10 cellular contexts compared by ENCODE assay signal in genomic region chr3:23829242-23829934, GRCh38. TPM values are rescaled to one million over a fixed set of nuclear protein-coding genes. Genes with fewer than 3 reads are reported as not detected.
DNase-seq lines count a peak whose midpoint lies in the region; ATAC-seq and TF ChIP-seq lines count a peak whose summit lies in the region.
"Had no signal": no experiment of that assay in that cellular context is flagged by ENCODE, and none has a peak within 500 bp of the region (broad histone marks: within the 10 kb centered on the region; RNA-seq: fewer than 3 reads in every experiment).

No MANE protein-coding gene starts in this region.

- ATAC-seq in Right ventricle myocardium superior (ENCODE audit: poor library complexity) (no peak), HG02852 (IDR thresholded peaks at IDR 0.05; ENCODE audit: unreplicated experiment) (peak; percentile 67)
- no peak for ATAC-seq in CD4-positive, alpha-beta T cell (ENCODE audit: poor library complexity)

- H3K4me1 Mint-ChIP-seq in CD4-positive, alpha-beta T cell (ENCODE audit: low read depth): peaks cover 65% of the 10 kb centered on the region

- H3K4me1 ChIP-seq in cardiac muscle cell (ENCODE audit: low read depth) (peaks cover 47% of the 10 kb centered on the region), Karpas-422 (ENCODE audit: low read length) (peaks cover 77% of the 10 kb centered on the region)

- H3K36me3 ChIP-seq in cardiac muscle cell (no peaks in the 10 kb centered on the region), Karpas-422 (ENCODE audit: insufficient read depth, low read length) (peaks cover 14% of the 10 kb centered on the region; the same call in 1 of the 2 replicates)

- H3K4me3 ChIP-seq in cardiac muscle cell (peak overlapping the region; percentile 2), Karpas-422 (ENCODE audit: low read length) (no peak overlapping the region)

- intact Hi-C loops in Right ventricle myocardium superior (cut with DNase I): no loop called here
- intact Hi-C loops in CD4-positive, alpha-beta T cell (cut with DNase I, micrococcal nuclease): no loop called here

- no peaks in the 10 kb centered on the region for H3K9me2 ChIP-seq in Karpas-422 (replicated peaks; ENCODE audit: insufficient read depth, low read length)

- no peak overlapping the region for H3K9ac ChIP-seq in Karpas-422 (ENCODE audit: low read length)

- peaks cover 11% of the 10 kb centered on the region for H3K36me3 Mint-ChIP-seq in CD4-positive, alpha-beta T cell (ENCODE audit: low read depth)

- peaks cover 8% of the 10 kb centered on the region for H4K20me1 ChIP-seq in Karpas-422 (ENCODE audit: insufficient read depth, low read depth, low read length)

- H3K27me3 ChIP-seq in cardiac muscle cell: no peaks in the 10 kb centered on the region
- no peaks in the 10 kb centered on the region for H3K27me3 ChIP-seq in Karpas-422 (ENCODE audit: low read length)
- no peaks in the 10 kb centered on the region for H3K27me3 ChIP-seq in CD4-positive, alpha-beta T cell (ENCODE audit: control insufficient read depth, insufficient read depth, low read length)

- peak overlapping the region; percentile 30 for H3K4me2 ChIP-seq in Karpas-422 (ENCODE audit: low read depth, low read length, poor library complexity, severe bottlenecking)

- no peak overlapping the region for H2AFZ ChIP-seq in Karpas-422 (ENCODE audit: low read length)

- no peak overlapping the region for H3K27ac Mint-ChIP-seq in CD4-positive, alpha-beta T cell

- no peaks in the 10 kb centered on the region for H3K9me3 Mint-ChIP-seq in CD4-positive, alpha-beta T cell

- CTCF ChIA-PET in CD4-positive, alpha-beta T cell (lab: Charles Lee): no interaction called here

- no peak overlapping the region for H3K4me3 Mint-ChIP-seq in CD4-positive, alpha-beta T cell

- no peak for TF ChIP-seq CTCF in cardiac muscle cell (IDR thresholded peaks at IDR 0.05; ENCODE audit: low read depth, low read length)
- TF ChIP-seq CTCF in CD4-positive, alpha-beta T cell (IDR thresholded peaks at IDR 0.05): no peak

- H3K27me3 Mint-ChIP-seq in CD4-positive, alpha-beta T cell: no peaks in the 10 kb centered on the region

- POLR2A ChIA-PET in CD4-positive, alpha-beta T cell (lab: Charles Lee): no interaction called here

- DNase-seq in cardiac muscle cell (ENCODE audit: low read depth in 1 of 2, low spot score in 1 of 2): no peak
- DNase-seq in Right ventricle myocardium superior: no peak
- peak; percentile 61 for DNase-seq in Karpas-422
- DNase-seq in CD4-positive, alpha-beta T cell: no peak
- no peak for DNase-seq in stimulated activated naive CD4-positive, alpha-beta T cell (lab: John Stamatoyannopoulos, UW)
- DNase-seq in NCI-H226: no peak
- no peak for DNase-seq in occipital lobe (lab: John Stamatoyannopoulos, UW)
- DNase-seq: amygdala, NCI-H187 treated with DMSO at 0.1 percent for 48 hours had no signal

- peak overlapping the region; percentile 76 for H3K27ac ChIP-seq in cardiac muscle cell
- H3K27ac ChIP-seq in Karpas-422 (ENCODE audit: low read length): peak overlapping the region; percentile 68
- H3K27ac ChIP-seq in CD4-positive, alpha-beta T cell (ENCODE audit: low read depth, low read length): no peak overlapping the region

- H3K79me2 ChIP-seq in Karpas-422 (ENCODE audit: low read length): peaks cover 99% of the 10 kb centered on the region

- H3K9me3 ChIP-seq in cardiac muscle cell (ENCODE audit: low read depth) (no peaks in the 10 kb centered on the region), Karpas-422 (ENCODE audit: low read length) (no peaks in the 10 kb centered on the region)
- H3K9me3 ChIP-seq in CD4-positive, alpha-beta T cell (ENCODE audit: control insufficient read depth, low read length): no peaks in the 10 kb centered on the region

RNA-seq across cellular contexts. Expression of gene UBE2E1, which starts 23.6 kb away (rescaled TPM):
- total RNA-seq in cardiac muscle cell (198 and 202 TPM in 2 replicates), Right ventricle myocardium superior (69.9 TPM), occipital lobe (107 TPM)
- polyA plus RNA-seq in cardiac muscle cell: 26.8 and 33.5 TPM in 2 replicates
- total RNA-seq in Karpas-422 (2014; rRNA removed; shearing (Covaris generic); ENCODE audit: low replicate concordance): 104 and 200 TPM in 2 replicates
- total RNA-seq in CD4-positive, alpha-beta T cell: 10 to 100 TPM; 49.8 to 52.2 TPM
